Comparison of ENCODE assay signal across 13 cellular contexts in the genomic region with DNA sequence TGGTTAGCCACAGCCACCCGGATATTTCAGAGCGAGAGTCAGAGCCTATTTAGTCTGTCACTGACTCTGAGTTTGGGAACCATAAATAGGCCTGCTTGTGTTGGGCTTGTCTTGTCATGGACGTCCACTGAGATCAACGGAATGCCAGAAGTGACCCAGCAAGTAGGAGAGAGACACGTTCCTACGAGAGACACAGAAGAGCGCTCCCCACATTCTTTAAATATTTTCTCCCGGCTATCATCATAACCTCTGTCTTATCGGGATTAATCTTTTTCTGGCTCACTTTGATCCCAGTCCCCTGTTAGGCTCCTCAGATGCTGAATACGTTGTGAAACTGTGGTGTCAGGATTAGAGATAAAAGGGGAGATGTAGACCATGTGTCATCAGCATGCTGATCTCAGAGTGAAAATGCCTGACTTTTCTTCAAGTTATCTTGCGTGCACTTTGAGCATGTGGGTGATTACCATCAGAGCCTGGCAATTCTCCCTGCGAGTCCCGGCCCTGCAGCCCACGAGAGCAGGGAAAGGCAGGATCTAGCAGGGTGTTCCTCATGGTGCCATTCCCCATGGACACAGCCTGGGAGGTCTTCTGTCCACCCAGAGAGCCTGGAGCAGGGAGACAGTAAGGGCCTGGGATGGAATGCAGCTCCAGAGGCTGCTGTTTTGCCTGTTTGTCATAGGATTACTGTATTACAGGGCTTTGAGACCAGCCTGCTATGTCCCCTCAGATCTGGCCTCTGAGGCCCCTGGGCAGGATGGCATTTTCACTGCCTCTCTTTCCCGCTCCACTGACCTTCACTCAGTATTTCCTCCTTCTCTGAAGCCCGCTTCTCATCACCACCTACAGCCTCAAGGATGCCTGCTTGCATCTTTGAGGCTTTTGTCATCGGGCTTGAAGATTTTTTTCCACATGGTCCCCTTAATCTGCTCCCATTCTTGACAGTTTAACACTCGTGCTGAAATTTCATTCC. TPM values are rescaled to one million over a fixed set of nuclear protein-coding genes. Genes with fewer than 3 reads are reported as not detected.
DNase-seq lines count a peak whose midpoint lies in the region; ATAC-seq and TF ChIP-seq lines count a peak whose summit lies in the region.
"Had no signal": no experiment of that assay in that cellular context is flagged by ENCODE, and none has a peak within 500 bp of the region (broad histone marks: within the 10 kb centered on the region; RNA-seq: fewer than 3 reads in every experiment).

No MANE protein-coding gene starts in this region.

- H3K27ac ChIP-seq in RWPE1 (peak overlapping the region; percentile 68), parathyroid adenoma (no peak overlapping the region), sigmoid colon (no peak overlapping the region), Karpas-422 (ENCODE audit: low read length) (no peak overlapping the region)
- H3K27ac ChIP-seq: neutrophil had no signal

- TF ChIP-seq POLR2A in sigmoid colon (IDR thresholded peaks at IDR 0.05): no peak

- H3K79me2 ChIP-seq in parathyroid adenoma: no peaks in the 10 kb centered on the region
- no peaks in the 10 kb centered on the region for H3K79me2 ChIP-seq in Karpas-422 (ENCODE audit: low read length)

- H3K4me3 ChIP-seq in fibroblast of mammary gland (ENCODE audit: control insufficient read depth, low read depth, low read length): no peak overlapping the region
- H3K4me3 ChIP-seq in parathyroid adenoma (ENCODE audit: low read depth, low read length): no peak overlapping the region
- no peak overlapping the region for H3K4me3 ChIP-seq in sigmoid colon
- no peak overlapping the region for H3K4me3 ChIP-seq in Karpas-422 (ENCODE audit: low read length)
- H3K4me3 ChIP-seq: GM12878, MG63 had no signal

- peak; percentile 94 for DNase-seq in EL
- peak; percentile 35 for DNase-seq in RWPE1 (ENCODE audit: low spot score)
- peak; percentile 79 for DNase-seq in fibroblast of mammary gland (ENCODE audit: low read depth)
- no peak for DNase-seq in activated CD4-positive, CD25-positive, alpha-beta regulatory T cell (lab: John Stamatoyannopoulos, UW)
- DNase-seq in sigmoid colon: no peak
- no peak for DNase-seq in Karpas-422
- DNase-seq: activated T-cell treated with anti-CD3 and anti-CD28 coated beads, Interleukin-2, amount 50 U/mL, for 24 hours; CD4-positive, alpha-beta memory T cell; MG63 had no signal

- WGBS in sigmoid colon, 2 donors: 50 to 61% methylated on average over 18 of the region's 18 CpGs

- no peaks in the 10 kb centered on the region for H4K20me1 ChIP-seq in Karpas-422 (ENCODE audit: insufficient read depth, low read depth, low read length)

- CTCF ChIA-PET in RWPE1 (lab: Yijun Ruan, JAX): no interaction called here

- H3K9me2 ChIP-seq in Karpas-422 (replicated peaks; ENCODE audit: insufficient read depth, low read length): no peaks in the 10 kb centered on the region

- intact Hi-C loops in sigmoid colon (cut with DNase I): no loop called here

- no peak overlapping the region for H3K9ac ChIP-seq in parathyroid adenoma
- no peak overlapping the region for H3K9ac ChIP-seq in Karpas-422 (ENCODE audit: low read length)

- H3K9me3 ChIP-seq in parathyroid adenoma (ENCODE audit: control insufficient read depth, low read length) (no peaks in the 10 kb centered on the region), sigmoid colon (no peaks in the 10 kb centered on the region), Karpas-422 (ENCODE audit: low read length) (no peaks in the 10 kb centered on the region)
- H3K9me3 ChIP-seq: MG63, neutrophil had no signal

- no peaks in the 10 kb centered on the region for H3K27me3 ChIP-seq in parathyroid adenoma (ENCODE audit: control insufficient read depth, insufficient read depth, low read length)
- no peaks in the 10 kb centered on the region for H3K27me3 ChIP-seq in sigmoid colon
- H3K27me3 ChIP-seq in Karpas-422 (ENCODE audit: low read length): no peaks in the 10 kb centered on the region
- H3K27me3 ChIP-seq: MG63, neutrophil had no signal

- H3K4me1 ChIP-seq in parathyroid adenoma: no peaks in the 10 kb centered on the region
- H3K4me1 ChIP-seq in sigmoid colon: peaks cover 0 to 11% (median 0%) of the 10 kb centered on the region in 4 donors
- no peaks in the 10 kb centered on the region for H3K4me1 ChIP-seq in Karpas-422 (ENCODE audit: low read length)

- no peak for TF ChIP-seq CTCF in RWPE1 (conservative IDR thresholded peaks at IDR 0.05; ENCODE audit: low read depth)
- TF ChIP-seq CTCF in fibroblast of mammary gland (conservative IDR thresholded peaks at IDR 0.05; ENCODE audit: control insufficient read depth, insufficient read depth, low read depth, low read length): no peak
- TF ChIP-seq CTCF in parathyroid adenoma (IDR thresholded peaks at IDR 0.05): no peak
- TF ChIP-seq CTCF in sigmoid colon (IDR thresholded peaks at IDR 0.05): no peak

- no peak for TF ChIP-seq EP300 in sigmoid colon (IDR thresholded peaks at IDR 0.05)

- H3K4me2 ChIP-seq in parathyroid adenoma (ENCODE audit: low read length): peak overlapping the region; percentile 36
- no peak overlapping the region for H3K4me2 ChIP-seq in Karpas-422 (ENCODE audit: low read depth, low read length, poor library complexity, severe bottlenecking)

- no peak for ATAC-seq in GM19351 (IDR thresholded peaks at IDR 0.05; ENCODE audit: unreplicated experiment)
- ATAC-seq: GM12878 had no signal

- H2AFZ ChIP-seq in parathyroid adenoma: no peak overlapping the region
- no peak overlapping the region for H2AFZ ChIP-seq in Karpas-422 (ENCODE audit: low read length)

- H3K36me3 ChIP-seq in parathyroid adenoma (ENCODE audit: control insufficient read depth, insufficient read depth, low read length) (no peaks in the 10 kb centered on the region), sigmoid colon (no peaks in the 10 kb centered on the region), Karpas-422 (ENCODE audit: insufficient read depth, low read length) (no peaks in the 10 kb centered on the region)
- H3K36me3 ChIP-seq: MG63, neutrophil had no signal

- POLR2A ChIA-PET in RWPE1 (lab: Yijun Ruan, JAX; ENCODE audit: low non-redundant PET): no interaction called here

RNA-seq across cellular contexts. Expression of gene TENM3, which starts 2.8 kb away (rescaled TPM):
- 10 to 100 TPM; 28.8 to 82.3 (median 58.1) TPM for total RNA-seq in sigmoid colon
- polyA plus RNA-seq in sigmoid colon: 1 to 10 TPM in 1 of 3 donors, under 1 TPM in 1, not detected in 1; 0.60 to 1.5 TPM
- not detected in 2 replicates for total RNA-seq in Karpas-422 (2014; rRNA removed; shearing (Covaris generic); ENCODE audit: low replicate concordance)
- total RNA-seq: CD4-positive, alpha-beta memory T cell had no signal
- polyA plus RNA-seq: CD4-positive, alpha-beta memory T cell had no signal

Comparison
In these comparisons a context has a peak if more than half of its experiments do, and no peak if none do; other contexts are left out.
1. DNase-seq: peak in EL (single experiment), RWPE1 (single experiment) and fibroblast of mammary gland (single experiment); none in activated CD4-positive, CD25-positive, alpha-beta regulatory T cell (0 of 4), sigmoid colon (single experiment) and Karpas-422 (single experiment).
2. RNA of gene TENM3, which starts 2.8 kb away (total RNA-seq): 28.8 to 82.3 TPM in sigmoid colon; not detected in Karpas-422; every median in the first group is over 10 times any median in the second.